Comparison of ENCODE assay signal across 8 cellular contexts in genomic region chr18:9951022-9951859, GRCh38. TPM values are rescaled to one million over a fixed set of nuclear protein-coding genes. Genes with fewer than 3 reads are reported as not detected.
DNase-seq lines count a peak whose midpoint lies in the region; ATAC-seq and TF ChIP-seq lines count a peak whose summit lies in the region.

No MANE protein-coding gene starts in this region.

- H3K4me1 Mint-ChIP-seq in Caco-2 (ENCODE audit: low read depth, unreplicated experiment) = no peaks in the 10 kb centered on the region

- H3K27ac Mint-ChIP-seq in Caco-2 (ENCODE audit: unreplicated experiment) = no peak overlapping the region

- H3K4me1 ChIP-seq in Caco-2 (no peaks in the 10 kb centered on the region), OCI-LY1 (ENCODE audit: insufficient read depth, low read length, severe bottlenecking) (no peaks in the 10 kb centered on the region), liver (ENCODE audit: control insufficient read depth in 4 of 4, insufficient read depth in 4 of 4, low read length in 3 of 4) (peaks cover 0 to 5% (median 4%) of the 10 kb centered on the region in 4 donors), aorta (ENCODE audit: control insufficient read depth in 1 of 2, insufficient read depth in 2 of 2, low read length in 2 of 2) (no peaks in the 10 kb centered on the region)

- CTCF ChIA-PET in Caco-2 (lab: Charles Lee) = interaction anchor here (0.6 kb wide), 1 partner anchor 332 kb away, joined by 3 read pairs; no protein-coding TSS in a partner anchor

- no peak overlapping the region for H2AFZ ChIP-seq in OCI-LY1 (ENCODE audit: low read length)

- H3K4me3 ChIP-seq in Caco-2 (ENCODE audit: low read depth, low read length) = no peak overlapping the region
- no peak overlapping the region for H3K4me3 ChIP-seq in H7 (ENCODE audit: insufficient read depth, low read depth, low read length)
- H3K4me3 ChIP-seq in OCI-LY1 (ENCODE audit: low read depth, low read length, poor library complexity, severe bottlenecking) = no peak overlapping the region
- H3K4me3 ChIP-seq in liver (ENCODE audit: low read depth in 1 of 3, low read length in 3 of 3) = no peak overlapping the region
- H3K4me3 ChIP-seq in aorta (ENCODE audit: low read length in 2 of 2) = no peak overlapping the region

- no peaks in the 10 kb centered on the region for H3K9me2 ChIP-seq in OCI-LY1 (ENCODE audit: low read depth, low read length)

- H3F3A ChIP-seq in OCI-LY1 (ENCODE audit: insufficient read depth, low read length) = peaks cover 4% of the 10 kb centered on the region; the same call in 1 of the 2 replicates

- TF ChIP-seq CTCF in Caco-2 (IDR thresholded peaks at IDR 0.05; ENCODE audit: insufficient read depth in 1 of 2, low read depth in 1 of 2, low read length in 1 of 2, severe bottlenecking in 1 of 2, unreplicated experiment in 1 of 2) (peak; percentile 68 to 71), OCI-LY1 (IDR thresholded peaks at IDR 0.05; ENCODE audit: low read length) (peak; percentile 84), liver (IDR thresholded peaks at IDR 0.05; ENCODE audit: low read depth, low read length, missing input control) (peak; percentile 45)

- DNase-seq in Caco-2 (peak; percentile 54 to 58), H7 (peak; percentile 51), cerebellum (ENCODE audit: low spot score) (peak; percentile 10), aorta (no peak)

- H3K9me3 ChIP-seq in Caco-2 (no peaks in the 10 kb centered on the region), OCI-LY1 (ENCODE audit: low read length) (no peaks in the 10 kb centered on the region), liver (ENCODE audit: control insufficient read depth in 4 of 4, low read length in 3 of 4) (no peaks in the 10 kb centered on the region), aorta (ENCODE audit: control insufficient read depth, low read length) (no peaks in the 10 kb centered on the region)

- peak; percentile 65 to 81 for TF ChIP-seq RAD21 in liver (IDR thresholded peaks at IDR 0.05)

- H3K36me3 ChIP-seq in Caco-2 (ENCODE audit: control insufficient read depth, insufficient read depth, low read length) (peaks cover 5% of the 10 kb centered on the region), H7 (replicated peaks; ENCODE audit: control insufficient read depth, insufficient read depth, low read length) (peaks cover 6% of the 10 kb centered on the region), OCI-LY1 (ENCODE audit: insufficient read depth, low read length) (peaks cover 90% of the 10 kb centered on the region), liver (ENCODE audit: control insufficient read depth in 4 of 4, insufficient read depth in 3 of 4, low read depth in 1 of 4, low read length in 3 of 4) (peaks cover 8 to 41% (median 32%) of the 10 kb centered on the region in 4 donors), aorta (ENCODE audit: control insufficient read depth in 1 of 2, insufficient read depth in 2 of 2, low read length in 1 of 2) (peaks cover 7 to 8% of the 10 kb centered on the region in 2 donors)

- peaks cover 79% of the 10 kb centered on the region for H3K36me3 Mint-ChIP-seq in Caco-2 (ENCODE audit: insufficient read depth, unreplicated experiment)

- no peaks in the 10 kb centered on the region for H3K9me3 Mint-ChIP-seq in Caco-2 (ENCODE audit: unreplicated experiment)

- ATAC-seq in aorta (ENCODE audit: low FRiP score) = peak; percentile 78
- ATAC-seq in GM21515 (IDR thresholded peaks at IDR 0.05; ENCODE audit: unreplicated experiment) = no peak
- no peak for ATAC-seq in GM18511 (IDR thresholded peaks at IDR 0.05; ENCODE audit: unreplicated experiment)

- no peak overlapping the region for H3K4me2 ChIP-seq in OCI-LY1 (ENCODE audit: low read length)

- no TSS peak for BruUV-seq in Caco-2 (replicated peaks; lab: Mats Ljungman, UMichigan)

- no peaks in the 10 kb centered on the region for H3K27me3 ChIP-seq in Caco-2 (replicated peaks; ENCODE audit: control insufficient read depth, insufficient read depth, low read length)
- no peaks in the 10 kb centered on the region for H3K27me3 ChIP-seq in H7 (ENCODE audit: control insufficient read depth, insufficient read depth, low read length)
- no peaks in the 10 kb centered on the region for H3K27me3 ChIP-seq in OCI-LY1 (ENCODE audit: insufficient read depth, low read length)
- H3K27me3 ChIP-seq in liver (ENCODE audit: control insufficient read depth in 4 of 4, insufficient read depth in 4 of 4, low read length in 3 of 4) = no peaks in the 10 kb centered on the region
- no peaks in the 10 kb centered on the region for H3K27me3 ChIP-seq in aorta (ENCODE audit: control insufficient read depth in 1 of 2, insufficient read depth in 2 of 2, low read length in 1 of 2)

- no peaks in the 10 kb centered on the region for H4K20me1 ChIP-seq in OCI-LY1 (ENCODE audit: insufficient read depth, low read length)

- intact Hi-C loops in Caco-2 (cut with micrococcal nuclease; ENCODE audit: unreplicated experiment) (loop anchor here (5.0 to 10.0 kb wide), 3 partner anchors 139 to 376 kb away; no protein-coding TSS in a partner anchor), aorta (cut with DNase I) (loop anchor here in 1 of 2 donors (5.0 to 10.0 kb wide), 2 partner anchors 34 to 266 kb away; no protein-coding TSS in a partner anchor)

- 82% methylated on average over 9 of the region's 9 CpGs for WGBS in liver
- WGBS in aorta, 2 donors = 60 to 61% methylated on average over 9 of the region's 9 CpGs

- H3K27me3 Mint-ChIP-seq in Caco-2 (ENCODE audit: insufficient read depth, unreplicated experiment) = no peaks in the 10 kb centered on the region

- no peak overlapping the region for H3K4me3 Mint-ChIP-seq in Caco-2 (ENCODE audit: unreplicated experiment)

- H3K27ac ChIP-seq in OCI-LY1 (ENCODE audit: low read depth, low read length, poor library complexity, severe bottlenecking) (no peak overlapping the region), liver (ENCODE audit: low read depth in 1 of 2, low read length in 2 of 2) (no peak overlapping the region), aorta (ENCODE audit: low read depth in 1 of 2, low read length in 2 of 2) (no peak overlapping the region)

- no peak overlapping the region for H3K9ac ChIP-seq in OCI-LY1 (ENCODE audit: low read length)
- no peak overlapping the region for H3K9ac ChIP-seq in liver (ENCODE audit: low read depth in 1 of 2, low read length in 2 of 2)

- POLR2A ChIA-PET in Caco-2 (lab: Charles Lee) = interaction anchor here (0.8 kb wide), 1 partner anchor 575 kb away, joined by 3 read pairs; the partner anchor contains the start of gene NAPG

- H3K79me2 ChIP-seq in OCI-LY1 (ENCODE audit: insufficient read depth, low read length) = no peaks in the 10 kb centered on the region

TF ChIP-seq in liver, 16 proteins besides CTCF, POLR2A, EP300 and RAD21 (continues in another document):
- TF ChIP-seq MAX (IDR thresholded peaks at IDR 0.05) = no peak
- no peak for TF ChIP-seq HNF4A (conservative IDR thresholded peaks at IDR 0.05)
- no peak for TF ChIP-seq YY1 (IDR thresholded peaks at IDR 0.05)
- TF ChIP-seq REST (IDR thresholded peaks at IDR 0.05) = no peak
- TF ChIP-seq, protein P1, sequence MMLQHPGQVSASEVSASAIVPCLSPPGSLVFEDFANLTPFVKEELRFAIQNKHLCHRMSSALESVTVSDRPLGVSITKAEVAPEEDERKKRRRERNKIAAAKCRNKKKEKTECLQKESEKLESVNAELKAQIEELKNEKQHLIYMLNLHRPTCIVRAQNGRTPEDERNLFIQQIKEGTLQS (IDR thresholded peaks at IDR 0.05) = no peak
- no peak for TF ChIP-seq ZBTB33 (IDR thresholded peaks at IDR 0.05)
- no peak for TF ChIP-seq SP1 (IDR thresholded peaks at IDR 0.05)

RNA-seq across cellular contexts. Expression of gene VAPA, which starts 37.4 kb away (rescaled TPM):
- total RNA-seq in Caco-2 (2022) = 205 and 222 TPM in 2 replicates
- 121 and 194 TPM in 2 replicates for total RNA-seq in H7 (2014; rRNA removed; shearing (Covaris generic))
- total RNA-seq in cerebellum = 145 TPM
- total RNA-seq in liver = 100 to 1,000 TPM in 1 of 2 donors, 10 to 100 TPM in 1; 98.6 to 114 TPM
- polyA plus RNA-seq in liver = 10 to 100 TPM; 80.7 to 83.3 TPM
- 100 to 1,000 TPM; 176 to 221 TPM for total RNA-seq in aorta
- 100 to 1,000 TPM; 119 to 210 TPM for polyA plus RNA-seq in aorta

Comparison
In these comparisons a context has a peak if more than half of its experiments do, and no peak if none do; other contexts are left out.
1. DNase-seq: peak in Caco-2 (2 of 2), H7 (single experiment) and cerebellum (single experiment); none in aorta (0 of 2).
2. Peak in every context shown above with its lines, with median percentiles within 50 percentile points of each other: CTCF ChIP-seq.